Comparison of ENCODE assay signal across 16 cellular contexts in the genomic region with DNA sequence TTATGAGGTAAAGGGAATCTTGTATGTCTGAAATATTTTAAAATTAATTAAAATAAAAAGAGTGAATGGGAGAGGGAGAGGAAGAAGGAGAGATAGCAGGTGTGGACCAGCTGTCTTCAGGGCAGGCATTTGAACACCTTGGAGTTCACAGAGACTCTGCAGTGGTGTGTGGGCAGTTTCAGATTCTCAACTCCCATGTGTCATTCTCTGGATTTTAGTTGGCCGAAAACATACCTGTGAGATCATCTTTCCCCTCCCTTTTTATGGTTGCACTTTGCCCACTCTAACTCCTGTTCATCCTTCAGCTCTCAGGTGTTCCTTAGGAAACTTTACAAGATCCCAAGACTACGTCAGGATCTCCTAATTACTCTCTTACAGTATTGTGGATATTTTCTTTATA.
DNase-seq lines count a peak whose midpoint lies in the region; ATAC-seq and TF ChIP-seq lines count a peak whose summit lies in the region.
"Had no signal": no experiment of that assay in that cellular context is flagged by ENCODE, and none has a peak within 500 bp of the region (broad histone marks: within the 10 kb centered on the region; RNA-seq: fewer than 3 reads in every experiment).

No MANE protein-coding gene starts in this region.

- no peak overlapping the region for H3K27ac ChIP-seq in smooth muscle cell (ENCODE audit: low read depth)
- H3K27ac ChIP-seq: coronary artery, gastrocnemius medialis had no signal

- H3K4me1 Mint-ChIP-seq in activated naive CD8-positive, alpha-beta T cell treated with anti-CD3 and anti-CD28 coated beads for 36 hours: peaks cover 39% of the 10 kb centered on the region

- no peaks in the 10 kb centered on the region for H3K9me3 Mint-ChIP-seq in activated naive CD8-positive, alpha-beta T cell treated with anti-CD3 and anti-CD28 coated beads for 36 hours
- H3K9me3 Mint-ChIP-seq: naive thymus-derived CD8-positive, alpha-beta T cell; type B pancreatic cell had no signal

- no peak overlapping the region for H3K4me3 ChIP-seq in smooth muscle cell
- H3K4me3 ChIP-seq: coronary artery, gastrocnemius medialis had no signal

- no peaks in the 10 kb centered on the region for H3K27me3 Mint-ChIP-seq in activated naive CD8-positive, alpha-beta T cell treated with anti-CD3 and anti-CD28 coated beads for 36 hours
- H3K27me3 Mint-ChIP-seq: naive thymus-derived CD8-positive, alpha-beta T cell; type B pancreatic cell had no signal

- no peak overlapping the region for H3K9ac ChIP-seq in smooth muscle cell (ENCODE audit: low read depth)

- peaks cover 19% of the 10 kb centered on the region for H3K4me1 ChIP-seq in smooth muscle cell (ENCODE audit: low read depth)

- H4K20me1 ChIP-seq in smooth muscle cell (ENCODE audit: low read depth): peaks cover 98% of the 10 kb centered on the region

- no peaks in the 10 kb centered on the region for H3K9me3 ChIP-seq in smooth muscle cell (replicated peaks; ENCODE audit: low read depth)
- H3K9me3 ChIP-seq: gastrocnemius medialis had no signal

- 97% methylated on average over 2 of the region's 2 CpGs for WGBS in smooth muscle cell (ENCODE audit: low lambda C conversion rate)

- no peaks in the 10 kb centered on the region for H3K27me3 ChIP-seq in smooth muscle cell (ENCODE audit: low read depth)
- H3K27me3 ChIP-seq: gastrocnemius medialis had no signal

- no peaks in the 10 kb centered on the region for H3K36me3 Mint-ChIP-seq in activated naive CD8-positive, alpha-beta T cell treated with anti-CD3 and anti-CD28 coated beads for 36 hours
- H3K36me3 Mint-ChIP-seq: naive thymus-derived CD8-positive, alpha-beta T cell had no signal

- no peak for TF ChIP-seq CTCF in smooth muscle cell (IDR thresholded peaks at IDR 0.05; ENCODE audit: borderline replicate concordance, insufficient read depth, poor library complexity, severe bottlenecking)

- DNase-seq in stimulated activated CD4-positive, alpha-beta T cell treated with anti-CD3 and anti-CD28 coated beads, Interleukin-1b, Interleukin-23, amount 100 ng/mL, for 48 hours: peak; percentile 44
- no peak for DNase-seq in stimulated activated CD4-positive, alpha-beta T cell treated with anti-CD3 and anti-CD28 coated beads, Interleukin-4, amount 100 ng/mL, for 4 hours
- peak; percentile 22 for DNase-seq in activated naive CD8-positive, alpha-beta T cell treated with anti-CD3 and anti-CD28 coated beads for 36 hours
- no peak for DNase-seq in DMS53 treated with DMSO at 0.1 percent for 48 hours (lab: John Stamatoyannopoulos, UW; ENCODE audit: unreplicated experiment)
- DNase-seq in smooth muscle cell (lab: John Stamatoyannopoulos, UW; ENCODE audit: unreplicated experiment): no peak
- DNase-seq: activated CD8-positive, alpha-beta memory T cell treated with anti-CD3 and anti-CD28 coated beads, Interleukin-2, amount 50 U/mL, for 48 hours; gastrocnemius medialis; naive thymus-derived CD8-positive, alpha-beta T cell; NCI-H187; NCI-H510A; posterior cingulate gyrus had no signal

- H3K79me2 ChIP-seq in smooth muscle cell (ENCODE audit: low read depth): peaks cover 64% of the 10 kb centered on the region

- no peak overlapping the region for H3K4me2 ChIP-seq in smooth muscle cell

- no peaks in the 10 kb centered on the region for H3K36me3 ChIP-seq in smooth muscle cell (ENCODE audit: low read depth)
- H3K36me3 ChIP-seq: gastrocnemius medialis had no signal

- no peaks in the 10 kb centered on the region for H3F3A ChIP-seq in smooth muscle cell (ENCODE audit: low read depth)

- H2AFZ ChIP-seq in smooth muscle cell (ENCODE audit: low read depth): no peak overlapping the region

- no peak overlapping the region for H3K4me3 Mint-ChIP-seq in activated naive CD8-positive, alpha-beta T cell treated with anti-CD3 and anti-CD28 coated beads for 36 hours
- H3K4me3 Mint-ChIP-seq: naive thymus-derived CD8-positive, alpha-beta T cell; type B pancreatic cell had no signal

- H3K27ac Mint-ChIP-seq in activated naive CD8-positive, alpha-beta T cell treated with anti-CD3 and anti-CD28 coated beads for 36 hours: no peak overlapping the region
- H3K27ac Mint-ChIP-seq: type B pancreatic cell had no signal

- peak; percentile 75 for ATAC-seq in HG02610 (IDR thresholded peaks at IDR 0.05; ENCODE audit: unreplicated experiment)
- no peak for ATAC-seq in GM18517 (IDR thresholded peaks at IDR 0.05; ENCODE audit: unreplicated experiment)
- ATAC-seq in GM21360 (IDR thresholded peaks at IDR 0.05; ENCODE audit: unreplicated experiment): no peak
- ATAC-seq: gastrocnemius medialis; naive thymus-derived CD8-positive, alpha-beta T cell had no signal

Comparison
In these comparisons a context has a peak if more than half of its experiments do, and no peak if none do; other contexts are left out.
1. DNase-seq: peak in stimulated activated CD4-positive, alpha-beta T cell treated with anti-CD3 and anti-CD28 coated beads, Interleukin-1b, Interleukin-23, amount 100 ng/mL, for 48 hours (single experiment) and activated naive CD8-positive, alpha-beta T cell treated with anti-CD3 and anti-CD28 coated beads for 36 hours (single experiment); none in stimulated activated CD4-positive, alpha-beta T cell treated with anti-CD3 and anti-CD28 coated beads, Interleukin-4, amount 100 ng/mL, for 4 hours (0 of 2), DMS53 treated with DMSO at 0.1 percent for 48 hours (single experiment) and smooth muscle cell (single experiment).